Comparison of ENCODE assay signal across 9 cellular contexts in genomic region chr4:1310031-1310795, GRCh38. TPM values are rescaled to one million over a fixed set of nuclear protein-coding genes. Genes with fewer than 3 reads are reported as not detected.
DNase-seq lines count a peak whose midpoint lies in the region; ATAC-seq and TF ChIP-seq lines count a peak whose summit lies in the region.
"Had no signal": no experiment of that assay in that cellular context is flagged by ENCODE, and none has a peak within 500 bp of the region (broad histone marks: within the 10 kb centered on the region; RNA-seq: fewer than 3 reads in every experiment).

No MANE protein-coding gene starts in this region.

- H3K4me1 ChIP-seq in psoas muscle = peaks cover 30% of the 10 kb centered on the region

- H3K36me3 ChIP-seq in psoas muscle (ENCODE audit: insufficient read depth in 1 of 2, low read depth in 1 of 2) = peaks cover 7 to 40% of the 10 kb centered on the region in 2 donors

- peak overlapping the region; percentile 64 for H3K27ac ChIP-seq in psoas muscle

- H3K27me3 ChIP-seq in psoas muscle (ENCODE audit: insufficient read depth in 3 of 3, low read length in 2 of 3) = no peaks in the 10 kb centered on the region

- no peaks in the 10 kb centered on the region for H3K9me3 ChIP-seq in psoas muscle

- H3K4me3 ChIP-seq in psoas muscle = peak overlapping the region; percentile 63

- no peaks in the 10 kb centered on the region for H3K27me3 Mint-ChIP-seq in activated naive CD8-positive, alpha-beta T cell treated with anti-CD3 and anti-CD28 coated beads, Interleukin-2, amount 50 U/mL, for 24 hours

- H3K9me3 Mint-ChIP-seq in activated naive CD8-positive, alpha-beta T cell treated with anti-CD3 and anti-CD28 coated beads, Interleukin-2, amount 50 U/mL, for 24 hours = no peaks in the 10 kb centered on the region

- H3K4me3 Mint-ChIP-seq in activated naive CD8-positive, alpha-beta T cell treated with anti-CD3 and anti-CD28 coated beads, Interleukin-2, amount 50 U/mL, for 24 hours = peak overlapping the region; percentile 17

- peak overlapping the region; percentile 49 for H3K27ac Mint-ChIP-seq in activated naive CD8-positive, alpha-beta T cell treated with anti-CD3 and anti-CD28 coated beads, Interleukin-2, amount 50 U/mL, for 24 hours

- no peak for ATAC-seq in activated naive CD8-positive, alpha-beta T cell treated with anti-CD3 and anti-CD28 coated beads, Interleukin-2, amount 50 U/mL, for 24 hours
- no peak for ATAC-seq in left ventricle myocardium superior
- ATAC-seq in psoas muscle = peak in 2 of 4 donors; percentile 1 to 2
- ATAC-seq in GM21528 (IDR thresholded peaks at IDR 0.05; ENCODE audit: low FRiP score, unreplicated experiment) = no peak

- H3K36me3 Mint-ChIP-seq in activated naive CD8-positive, alpha-beta T cell treated with anti-CD3 and anti-CD28 coated beads, Interleukin-2, amount 50 U/mL, for 24 hours (ENCODE audit: low read depth) = peaks cover 25% of the 10 kb centered on the region

- WGBS in psoas muscle, 3 donors = 72 to 79% (median 75%) methylated on average over 31 to 32 of the region's 32 CpGs

- H3K4me1 Mint-ChIP-seq in activated naive CD8-positive, alpha-beta T cell treated with anti-CD3 and anti-CD28 coated beads, Interleukin-2, amount 50 U/mL, for 24 hours = peaks cover 50% of the 10 kb centered on the region

- TF ChIP-seq CTCF in psoas muscle (IDR thresholded peaks at IDR 0.05) = no peak

- intact Hi-C loops in left ventricle myocardium superior (cut with micrococcal nuclease) (no loop called here), psoas muscle (cut with DNase I) (no loop called here)

- DNase-seq in EH (ENCODE audit: low read depth) (peak; percentile 15), left ventricle myocardium superior (peak; percentile 18), psoas muscle (no peak), NK-92 (lab: John Stamatoyannopoulos, UW; ENCODE audit: unreplicated experiment) (no peak), NCI-H748 treated with DMSO at 0.1 percent for 48 hours (lab: John Stamatoyannopoulos, UW) (no peak), 8988T (no peak)
- no peak for DNase-seq in activated naive CD8-positive, alpha-beta T cell treated with anti-CD3 and anti-CD28 coated beads, Interleukin-2, amount 50 U/mL, for 24 hours
- DNase-seq: NCI-H2171 had no signal

RNA-seq across cellular contexts. Expression of gene MAEA, which starts 20.5 kb away (rescaled TPM):
- total RNA-seq in left ventricle myocardium superior (49.6 TPM), psoas muscle (10 to 100 TPM; 26.7 to 39.6 (median 33.2) TPM)
- polyA plus RNA-seq in psoas muscle = 10 to 100 TPM; 30.3 to 41.6 (median 38.9) TPM

RNA-seq across cellular contexts. Expression of gene UVSSA, which starts 36.8 kb away (rescaled TPM):
- 5.9 TPM for total RNA-seq in left ventricle myocardium superior
- total RNA-seq in psoas muscle = 1 to 10 TPM; 6.3 to 9.4 (median 8.3) TPM
- polyA plus RNA-seq in psoas muscle = 1 to 10 TPM; 1.9 to 9.3 (median 3.6) TPM

Comparison
In these comparisons a context has a peak if more than half of its experiments do, and no peak if none do; other contexts are left out.
1. DNase-seq: peak in EH (single experiment) and left ventricle myocardium superior (single experiment); none in activated naive CD8-positive, alpha-beta T cell treated with anti-CD3 and anti-CD28 coated beads, Interleukin-2, amount 50 U/mL, for 24 hours (single experiment), psoas muscle (0 of 2), NK-92 (single experiment), NCI-H748 treated with DMSO at 0.1 percent for 48 hours (single experiment) and 8988T (single experiment).